Comparison of ENCODE assay signal across 1 cellular context in the genomic region with DNA sequence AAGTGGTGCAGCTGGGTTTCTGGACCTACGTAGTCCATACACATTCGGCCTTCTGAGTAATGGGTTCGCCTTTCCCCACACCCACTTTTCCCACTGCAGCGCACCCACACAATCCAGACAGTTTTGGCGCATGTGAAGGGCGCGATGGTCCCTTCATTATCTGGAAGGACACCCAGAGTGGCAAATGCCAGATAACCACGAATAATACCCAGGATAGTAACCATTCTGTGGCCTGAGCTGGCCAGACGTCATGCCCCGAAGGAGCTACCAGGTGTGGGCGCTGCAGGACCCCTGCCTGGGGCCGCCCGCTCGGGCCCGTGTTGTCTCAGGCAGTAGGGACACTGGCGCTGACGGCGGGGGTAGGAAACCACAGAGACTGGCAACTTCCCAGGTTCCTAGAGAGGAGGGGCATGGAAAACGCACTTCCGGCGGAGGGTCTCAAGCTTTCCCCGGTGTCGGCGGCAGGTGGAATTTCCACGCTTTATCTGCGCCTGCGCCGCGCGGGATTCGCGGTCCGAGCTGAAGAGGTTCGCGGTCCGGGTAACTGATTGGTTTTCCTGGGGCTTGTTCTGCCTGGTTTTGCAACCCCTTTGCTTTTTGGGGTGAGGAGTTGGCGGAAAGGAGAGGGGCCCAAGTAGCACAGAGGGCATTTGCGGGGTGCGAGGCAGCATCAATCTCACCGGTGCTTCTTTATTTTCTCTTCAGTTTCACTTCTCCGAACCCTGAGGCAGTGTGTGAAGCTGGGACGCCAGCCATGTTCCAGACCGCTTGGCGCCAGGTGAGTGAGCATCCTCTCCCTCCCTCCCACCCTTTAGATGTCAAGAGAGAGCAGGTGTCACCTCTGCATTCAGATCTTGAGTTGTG.
A peak's percentile ranks its signal among the peaks of the same experiment; 100 is the strongest.
TF ChIP-seq lines count a peak whose summit lies in the region.

ZNF620 (plus strand) TSS at position 441 of the 864 bp plus-strand sequence; CDS start at position 755, 314 bp downstream.

TF ChIP-seq in HepG2, 621 proteins besides CTCF, POLR2A, EP300 and RAD21 (continued from another document and continues in another):
- TF ChIP-seq GRHL1 (CRISPR knock-in tag; conservative IDR thresholded peaks at IDR 0.05) (no peak), ATF7 (IDR thresholded peaks at IDR 0.05) (no peak), ATF7 (CRISPR knock-in tag; IDR thresholded peaks at IDR 0.05) (no peak), CEBPG (CRISPR knock-in tag; IDR thresholded peaks at IDR 0.05) (no peak), AGO2 (optimal IDR thresholded peaks at IDR 0.05; ENCODE audit: low read depth, low read length) (no peak), FOXK1 (CRISPR knock-in tag; IDR thresholded peaks at IDR 0.05; ENCODE audit: borderline replicate concordance, low read depth) (peak; percentile 85; the same call in 1 of the 2 replicates), SNAPC5 (CRISPR knock-in tag; IDR thresholded peaks at IDR 0.05; ENCODE audit: borderline replicate concordance) (no peak), ZNF292 (CRISPR knock-in tag; IDR thresholded peaks at IDR 0.05; ENCODE audit: borderline replicate concordance, low read depth) (peak; percentile 34; the same call in 1 of the 2 replicates), ZNF589 (CRISPR knock-in tag; conservative IDR thresholded peaks at IDR 0.05) (no peak), PAF1 (CRISPR knock-in tag; IDR thresholded peaks at IDR 0.05) (no peak), GTF2F1 (IDR thresholded peaks at IDR 0.05; ENCODE audit: low read length) (no peak; the same call in 1 of the 2 replicates), ZNF607 (CRISPR knock-in tag; IDR thresholded peaks at IDR 0.05; ENCODE audit: borderline replicate concordance) (peak; percentile 75), ZNF709 (CRISPR knock-in tag; IDR thresholded peaks at IDR 0.05) (no peak), POLR2G (IDR thresholded peaks at IDR 0.05; ENCODE audit: low read depth, low read length) (peak; percentile 86), ZNF160 (CRISPR knock-in tag; IDR thresholded peaks at IDR 0.05) (0 out of 2 replicates have a peak, but pooled peaks have one; percentile 45), SRSF4 (IDR thresholded peaks at IDR 0.05; ENCODE audit: low read depth, low read length, poor library complexity, severe bottlenecking) (no peak), PCBP1 (IDR thresholded peaks at IDR 0.05; ENCODE audit: borderline replicate concordance, low read depth, low read length) (no peak), ZKSCAN1 (IDR thresholded peaks at IDR 0.05; ENCODE audit: low read length) (no peak), ZSCAN20 (CRISPR knock-in tag; IDR thresholded peaks at IDR 0.05; ENCODE audit: borderline replicate concordance) (no peak), RELA (CRISPR knock-in tag; IDR thresholded peaks at IDR 0.05) (peak; percentile 68; the same call in 1 of the 2 replicates), MYPOP (CRISPR knock-in tag; IDR thresholded peaks at IDR 0.05) (no peak), ZNF777 (CRISPR knock-in tag; IDR thresholded peaks at IDR 0.05) (peak; percentile 49; the same call in 1 of the 2 replicates), ZNF543 (CRISPR knock-in tag; IDR thresholded peaks at IDR 0.05) (peak; percentile 48), ZNF513 (CRISPR knock-in tag; conservative IDR thresholded peaks at IDR 0.05) (no peak), CCAR2 (optimal IDR thresholded peaks at IDR 0.05; ENCODE audit: low read depth, low read length) (no peak), ZNF780A (CRISPR knock-in tag; IDR thresholded peaks at IDR 0.05) (no peak), SMC3 (IDR thresholded peaks at IDR 0.05; ENCODE audit: low read length) (no peak; the same call in 1 of the 2 replicates), SP140L (CRISPR knock-in tag; IDR thresholded peaks at IDR 0.05; ENCODE audit: borderline replicate concordance) (no peak; the same call in 1 of the 2 replicates), E2F2 (CRISPR knock-in tag; IDR thresholded peaks at IDR 0.05; ENCODE audit: borderline replicate concordance) (no peak), ZNF710 (CRISPR knock-in tag; IDR thresholded peaks at IDR 0.05; ENCODE audit: borderline replicate concordance) (0 out of 2 replicates have a peak, but pooled peaks have one; percentile 67), KDM5A (IDR thresholded peaks at IDR 0.05; ENCODE audit: borderline replicate concordance, low read length) (peak; percentile 70; the same call in 1 of the 2 replicates), ZNF646 (CRISPR knock-in tag; IDR thresholded peaks at IDR 0.05) (no peak), ZNF672 (CRISPR knock-in tag; IDR thresholded peaks at IDR 0.05) (no peak), TGIF2 (CRISPR knock-in tag; IDR thresholded peaks at IDR 0.05) (no peak), ATF1 (CRISPR knock-in tag; IDR thresholded peaks at IDR 0.05) (peak; percentile 83), SUZ12 (IDR thresholded peaks at IDR 0.05; ENCODE audit: low read depth, low read length) (no peak), GFI1 (CRISPR knock-in tag; IDR thresholded peaks at IDR 0.05; ENCODE audit: borderline replicate concordance) (peak; percentile 75; the same call in 1 of the 2 replicates), XRCC5 (optimal IDR thresholded peaks at IDR 0.05; ENCODE audit: low read length) (peak; percentile 86), ZSCAN12 (CRISPR knock-in tag; IDR thresholded peaks at IDR 0.05) (no peak), TFDP1 (CRISPR knock-in tag; IDR thresholded peaks at IDR 0.05; ENCODE audit: borderline replicate concordance) (peak; percentile 80), GPN1 (CRISPR knock-in tag; IDR thresholded peaks at IDR 0.05; ENCODE audit: borderline replicate concordance) (no peak)
- TF ChIP-seq, protein P1, sequence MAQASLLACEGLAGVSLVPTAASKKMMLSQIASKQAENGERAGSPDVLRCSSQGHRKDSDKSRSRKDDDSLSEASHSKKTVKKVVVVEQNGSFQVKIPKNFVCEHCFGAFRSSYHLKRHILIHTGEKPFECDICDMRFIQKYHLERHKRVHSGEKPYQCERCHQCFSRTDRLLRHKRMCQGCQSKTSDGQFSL (CRISPR knock-in tag; IDR thresholded peaks at IDR 0.05) = no peak
- TF ChIP-seq, protein P2, sequence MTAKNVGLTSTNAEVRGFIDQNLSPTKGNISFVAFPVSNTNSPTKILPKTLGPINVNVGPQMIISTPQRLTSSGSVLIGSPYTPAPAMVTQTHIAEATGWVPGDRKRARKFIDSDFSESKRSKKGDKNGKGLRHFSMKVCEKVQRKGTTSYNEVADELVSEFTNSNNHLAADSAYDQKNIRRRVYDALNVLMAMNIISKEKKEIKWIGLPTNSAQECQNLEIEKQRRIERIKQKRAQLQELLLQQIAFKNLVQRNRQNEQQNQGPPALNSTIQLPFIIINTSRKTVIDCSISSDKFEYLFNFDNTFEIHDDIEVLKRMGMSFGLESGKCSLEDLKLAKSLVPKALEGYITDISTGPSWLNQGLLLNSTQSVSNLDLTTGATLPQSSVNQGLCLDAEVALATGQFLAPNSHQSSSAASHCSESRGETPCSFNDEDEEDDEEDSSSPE (CRISPR knock-in tag; IDR thresholded peaks at IDR 0.05) = peak; percentile 82
